8 cellular contexts compared by ENCODE assay signal in the genomic region with DNA sequence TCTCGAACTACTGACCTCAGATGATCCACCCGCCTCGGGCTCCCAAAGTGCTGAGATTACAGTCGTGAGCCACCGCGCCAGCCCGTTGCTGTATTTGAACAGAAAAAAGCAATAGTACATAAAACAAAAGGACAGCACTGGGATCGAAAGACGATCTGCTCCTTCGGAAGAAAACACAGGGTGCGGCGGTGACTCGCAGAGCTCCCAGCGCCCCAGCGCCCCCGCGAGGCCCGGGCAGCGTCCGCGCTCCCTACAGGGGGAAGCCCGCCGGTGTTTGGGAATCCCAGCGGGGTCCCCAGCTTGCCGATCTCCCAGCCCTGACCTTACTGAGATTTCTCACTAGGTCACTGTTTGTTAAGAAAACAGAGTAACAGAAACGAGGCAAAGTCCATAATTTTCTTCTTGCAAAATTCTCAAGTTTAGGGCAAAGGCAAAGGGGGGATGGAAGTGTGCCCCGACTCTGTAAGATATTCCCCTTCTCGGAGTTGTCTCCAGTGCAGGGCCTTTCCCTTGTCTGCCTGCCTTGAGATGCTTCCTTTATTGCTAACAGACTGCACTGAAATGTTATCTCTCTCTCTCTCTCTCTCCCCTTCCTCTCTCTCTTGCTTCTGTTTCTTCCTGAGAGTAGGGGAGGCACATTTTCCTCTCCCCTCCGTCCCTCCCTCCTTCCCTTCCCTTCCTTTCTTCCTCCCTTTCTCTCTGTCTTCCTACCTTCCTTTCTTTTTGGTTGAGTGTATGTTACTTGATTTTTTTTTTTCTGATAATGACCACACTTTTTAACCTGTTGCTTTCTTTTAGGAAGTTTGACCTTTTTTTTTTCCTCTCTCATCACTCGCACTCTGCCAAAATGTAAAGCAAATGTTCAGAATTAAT.
DNase-seq lines count a peak whose midpoint lies in the region; ATAC-seq, FAIRE-seq and TF ChIP-seq lines count a peak whose summit lies in the region.

No MANE protein-coding gene starts in this region.

- TF ChIP-seq RAD21 in GM12878 (IDR thresholded peaks at IDR 0.05; ENCODE audit: insufficient read depth, low read depth, low read length): peak; percentile 40

- no peak for TF ChIP-seq EP300 in GM12878 (IDR thresholded peaks at IDR 0.05; ENCODE audit: borderline replicate concordance in 1 of 2, control insufficient read depth in 1 of 2, low read depth in 2 of 2, low read length in 2 of 2)

- RAD21 ChIA-PET in GM12878 (lab: Charles Lee; ENCODE audit: unreplicated experiment): interaction anchor here (1.0 kb wide), 1 partner anchor 109 kb away, joined by 3 read pairs; no protein-coding TSS in a partner anchor

- H3K27me3 ChIP-seq in A673 (replicated peaks; ENCODE audit: insufficient read depth, low read depth, low read length, poor library complexity) (no peaks in the 10 kb centered on the region), GM12878 (replicated peaks in 1 of 2; ENCODE audit: control insufficient read depth in 2 of 2, insufficient read depth in 2 of 2, low read length in 1 of 2) (peaks cover 3% of the 10 kb centered on the region in 2 experiments), Peyer's patch (no peaks in the 10 kb centered on the region)

- BruUV-seq in A673 (replicated peaks; lab: Mats Ljungman, UMichigan): no TSS peak
- BruUV-seq in GM12878 (replicated peaks; lab: Mats Ljungman, UMichigan): no TSS peak

- H3K4me1 ChIP-seq in A673 (ENCODE audit: insufficient read depth, low read length, poor library complexity, severe bottlenecking): peaks cover 50% of the 10 kb centered on the region
- H3K4me1 ChIP-seq in GM12878 (ENCODE audit: control insufficient read depth, insufficient read depth, low read length): no peaks in the 10 kb centered on the region
- H3K4me1 ChIP-seq in Peyer's patch: peaks cover 0 to 4% (median 0%) of the 10 kb centered on the region in 4 donors

- WGBS in GM12878 (ENCODE audit: insufficient coverage, insufficient replicate concordance, low lambda C conversion rate, missing lambda C conversion rate): under 1% methylated on average over 30 of the region's 30 CpGs

- CTCF ChIA-PET in A673 (lab: Charles Lee): no interaction called here
- CTCF ChIA-PET in GM12878 (lab: Yijun Ruan, JAX): interaction anchor here (0.7 to 1.0 kb wide), 3 partner anchors 15 to 564 kb away, joined by 3 to 4 read pairs (median 3); no protein-coding TSS in a partner anchor

- in situ Hi-C loops in GM12878 (cut with MboI): no loop called here

- H3K9me3 ChIP-seq in A673 (ENCODE audit: low read depth, low read length, poor library complexity, severe bottlenecking) (no peaks in the 10 kb centered on the region), GM12878 (replicated peaks; ENCODE audit: control insufficient read depth, insufficient read depth, low read length) (no peaks in the 10 kb centered on the region), Peyer's patch (no peaks in the 10 kb centered on the region)

- H3K36me3 ChIP-seq in A673 (ENCODE audit: insufficient read depth, low read length, poor library complexity, severe bottlenecking) (no peaks in the 10 kb centered on the region), GM12878 (ENCODE audit: control insufficient read depth in 2 of 2, insufficient read depth in 2 of 2, low read length in 1 of 2) (no peaks in the 10 kb centered on the region), Peyer's patch (no peaks in the 10 kb centered on the region)

- H3K27ac ChIP-seq in A673 (ENCODE audit: low read depth, low read length, poor library complexity, severe bottlenecking) (peak overlapping the region; percentile 48), GM12878 (ENCODE audit: control insufficient read depth, insufficient read depth) (no peak overlapping the region), skin epidermis (peak overlapping the region in 16 of 21 experiments; percentile 2 to 75 (median 52)), Peyer's patch (peak overlapping the region in 2 of 4 donors; percentile 28 to 55)

- no peaks in the 10 kb centered on the region for H4K20me1 ChIP-seq in GM12878 (ENCODE audit: control insufficient read depth, insufficient read depth)

- SMC1A ChIA-PET in GM12878 (lab: Charles Lee; ENCODE audit: uncharacterized antibody, unreplicated experiment): no interaction called here

- no peaks in the 10 kb centered on the region for H3K79me2 ChIP-seq in GM12878 (ENCODE audit: control insufficient read depth, insufficient read depth, low read length)

- ATAC-seq in GM19324 (IDR thresholded peaks at IDR 0.05; ENCODE audit: low FRiP score, unreplicated experiment): peak; percentile 77
- peak; percentile 89 for ATAC-seq in GM12878
- ATAC-seq in HG03139 (IDR thresholded peaks at IDR 0.05; ENCODE audit: unreplicated experiment): no peak

- TF ChIP-seq CTCF in A673 (conservative IDR thresholded peaks at IDR 0.05; ENCODE audit: low read depth, low read length) (peak; percentile 61), GM12878 (IDR thresholded peaks at IDR 0.05 in 2 of 3, conservative IDR thresholded peaks at IDR 0.05 in 1 of 3; ENCODE audit: control insufficient read depth in 2 of 3, extremely low read depth in 1 of 3, insufficient read depth in 1 of 3, low read depth in 3 of 3, low read length in 3 of 3) (peak; percentile 38 to 67 (median 56)), Peyer's patch (IDR thresholded peaks at IDR 0.05) (no peak)

- intact Hi-C loops in A673 (cut with micrococcal nuclease; ENCODE audit: unreplicated experiment): no loop called here
- intact Hi-C loops in GM12878 (cut with micrococcal nuclease; ENCODE audit: unreplicated experiment): loop anchor here (5.0 kb wide), 2 partner anchors 38 to 207 kb away; partner anchors contain the start of genes SLC38A6 and TRMT5

- peak; percentile 70 for DNase-seq in A673 (ENCODE audit: low spot score)
- peak; percentile 56 for DNase-seq in NCI-H460 (ENCODE audit: extremely low read depth, low read depth)
- DNase-seq in GM12878 (ENCODE audit: low read depth, low spot score): no peak
- peak; percentile 79 for DNase-seq in iPS-NIHi11 (ENCODE audit: low spot score)
- no peak for DNase-seq in Peyer's patch

- POLR2A ChIA-PET in A673 (lab: Charles Lee; ENCODE audit: low non-redundant PET): no interaction called here
- POLR2A ChIA-PET in GM12878 (lab: Charles Lee): no interaction called here

- peak overlapping the region; percentile 65 for H3K4me2 ChIP-seq in GM12878 (ENCODE audit: control insufficient read depth, insufficient read depth)

- FAIRE-seq in GM12878 (lab: Jason Lieb, UNC): no peak

- TF ChIP-seq POLR2A in GM12878 (IDR thresholded peaks at IDR 0.05; ENCODE audit: low read depth, low read length) (no peak), Peyer's patch (IDR thresholded peaks at IDR 0.05) (no peak)

- H2AFZ ChIP-seq in GM12878 (ENCODE audit: control insufficient read depth, low read depth, low read length): no peak overlapping the region

- H3K4me3 ChIP-seq in A673 (ENCODE audit: low read depth, low read length, poor library complexity, severe bottlenecking) (peak overlapping the region; percentile 8), GM12878 (peak overlapping the region; percentile 41; the same call in 1 of the 2 replicates), skin epidermis (peak overlapping the region; percentile 1 to 40 (median 18)), Peyer's patch (peak overlapping the region in 2 of 4 donors; percentile 36 to 37)

- no peak overlapping the region; the same call in 1 of the 2 replicates for H3K9ac ChIP-seq in GM12878 (ENCODE audit: control insufficient read depth, insufficient read depth, low read length)

TF ChIP-seq in GM12878, 131 proteins besides CTCF, POLR2A, EP300 and RAD21 (continues in another document):
- TF ChIP-seq, protein P1, sequence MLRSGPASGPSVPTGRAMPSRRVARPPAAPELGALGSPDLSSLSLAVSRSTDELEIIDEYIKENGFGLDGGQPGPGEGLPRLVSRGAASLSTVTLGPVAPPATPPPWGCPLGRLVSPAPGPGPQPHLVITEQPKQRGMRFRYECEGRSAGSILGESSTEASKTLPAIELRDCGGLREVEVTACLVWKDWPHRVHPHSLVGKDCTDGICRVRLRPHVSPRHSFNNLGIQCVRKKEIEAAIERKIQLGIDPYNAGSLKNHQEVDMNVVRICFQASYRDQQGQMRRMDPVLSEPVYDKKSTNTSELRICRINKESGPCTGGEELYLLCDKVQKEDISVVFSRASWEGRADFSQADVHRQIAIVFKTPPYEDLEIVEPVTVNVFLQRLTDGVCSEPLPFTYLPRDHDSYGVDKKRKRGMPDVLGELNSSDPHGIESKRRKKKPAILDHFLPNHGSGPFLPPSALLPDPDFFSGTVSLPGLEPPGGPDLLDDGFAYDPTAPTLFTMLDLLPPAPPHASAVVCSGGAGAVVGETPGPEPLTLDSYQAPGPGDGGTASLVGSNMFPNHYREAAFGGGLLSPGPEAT (IDR thresholded peaks at IDR 0.05; ENCODE audit: low read depth): peak; percentile 29; the same call in 1 of the 2 replicates
- peak; percentile 47; the same call in 1 of the 2 replicates for TF ChIP-seq SMC3 (IDR thresholded peaks at IDR 0.05; ENCODE audit: borderline replicate concordance, low read length)
- no peak for TF ChIP-seq ZBED1 (IDR thresholded peaks at IDR 0.05; ENCODE audit: borderline replicate concordance)
- peak; percentile 10; the same call in 1 of the 2 replicates for TF ChIP-seq ATF7 (IDR thresholded peaks at IDR 0.05; ENCODE audit: low read depth)
- peak; percentile 55; the same call in 1 of the 2 replicates for TF ChIP-seq GATAD2B (conservative IDR thresholded peaks at IDR 0.05; ENCODE audit: low read depth)

Comparison
In these comparisons a context has a peak if more than half of its experiments do, and no peak if none do; other contexts are left out.
1. DNase-seq: peak in A673 (single experiment), NCI-H460 (single experiment) and iPS-NIHi11 (single experiment); none in GM12878 (single experiment) and Peyer's patch (0 of 3).
2. CTCF ChIP-seq: peak in A673 (single experiment) and GM12878 (3 of 3); none in Peyer's patch (0 of 6).